13 cellular contexts compared by ENCODE assay signal in the genomic region with DNA sequence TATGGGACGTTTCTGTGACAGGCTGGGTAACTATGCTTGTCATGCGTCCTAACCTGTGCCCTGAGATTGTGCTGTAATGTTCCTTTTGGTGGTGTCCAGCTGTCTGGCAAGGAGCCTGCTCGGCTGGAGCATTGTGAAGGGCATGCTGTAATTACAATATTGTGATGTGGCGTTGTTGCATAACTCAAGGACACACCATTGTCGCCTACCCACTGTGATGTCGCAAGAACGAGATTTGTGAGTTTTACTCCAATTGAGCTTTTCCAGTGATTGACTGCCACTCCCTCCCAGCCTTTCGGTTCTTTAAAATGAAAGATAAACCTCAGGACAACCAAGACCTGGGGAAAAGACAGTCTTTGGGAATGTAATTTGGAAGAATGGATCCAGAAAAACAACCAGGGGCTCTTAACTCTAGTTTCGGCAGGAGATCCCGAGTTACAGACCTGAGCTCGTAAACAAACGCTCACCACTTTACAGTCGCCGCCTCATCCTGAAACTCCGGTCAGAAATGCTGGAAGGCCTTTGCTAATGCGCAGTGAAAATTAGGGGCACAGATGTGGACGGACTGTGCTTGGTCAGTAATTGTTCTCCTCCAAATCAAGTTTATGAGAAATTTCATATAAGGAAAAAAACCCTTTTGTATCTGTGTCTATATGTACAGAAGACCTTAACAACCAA. TPM values are rescaled to one million over a fixed set of nuclear protein-coding genes. Genes with fewer than 3 reads are reported as not detected.
DNase-seq lines count a peak whose midpoint lies in the region; ATAC-seq, FAIRE-seq and TF ChIP-seq lines count a peak whose summit lies in the region.
"Had no signal": no experiment of that assay in that cellular context is flagged by ENCODE, and none has a peak within 500 bp of the region (broad histone marks: within the 10 kb centered on the region; RNA-seq: fewer than 3 reads in every experiment).

No MANE protein-coding gene starts in this region.

- FAIRE-seq in A549 (lab: Jason Lieb, UNC): no peak

- no peaks in the 10 kb centered on the region for H3K36me3 Mint-ChIP-seq in mesothelial cell of epicardium
- H3K36me3 Mint-ChIP-seq: activated naive CD8-positive, alpha-beta T cell treated with anti-CD3 and anti-CD28 coated beads, Interleukin-2, amount 10 ng/mL, durations not matched to agents 7 days and 5 days had no signal

- H3K36me3 ChIP-seq in colonic mucosa: no peaks in the 10 kb centered on the region

- TF ChIP-seq RAD21 in A549 (conservative IDR thresholded peaks at IDR 0.05 in 1 of 2, IDR thresholded peaks at IDR 0.05 in 1 of 2): no peak

- H3K4me1 Mint-ChIP-seq in mesothelial cell of epicardium: peaks cover 49% of the 10 kb centered on the region
- H3K4me1 Mint-ChIP-seq: activated naive CD8-positive, alpha-beta T cell treated with anti-CD3 and anti-CD28 coated beads, Interleukin-2, amount 10 ng/mL, durations not matched to agents 7 days and 5 days had no signal

- H3K27me3 ChIP-seq in colonic mucosa: no peaks in the 10 kb centered on the region
- H3K27me3 ChIP-seq: tibial nerve had no signal

- H3K4me3 Mint-ChIP-seq in mesothelial cell of epicardium: peak overlapping the region; percentile 36
- H3K4me3 Mint-ChIP-seq: activated naive CD8-positive, alpha-beta T cell treated with anti-CD3 and anti-CD28 coated beads, Interleukin-2, amount 10 ng/mL, durations not matched to agents 7 days and 5 days had no signal

- DNase-seq in A549 (ENCODE audit: low read depth in 1 of 2, low spot score in 1 of 2): no peak
- DNase-seq in NB4 (ENCODE audit: low read depth): peak; percentile 90
- peak; percentile 86 for DNase-seq in colonic mucosa
- DNase-seq in mesothelial cell of epicardium (ENCODE audit: low spot score in 2 of 2, unreplicated experiment in 2 of 2): no peak
- no peak for DNase-seq in anterior cingulate cortex (lab: John Stamatoyannopoulos, UW)
- DNase-seq in effector CD8-positive, alpha-beta T cell (lab: John Stamatoyannopoulos, UW): no peak
- DNase-seq in GM19238 (ENCODE audit: insufficient read length, low spot score): no peak
- no peak for DNase-seq in stimulated activated CD4-positive, alpha-beta T cell treated with anti-CD3 and anti-CD28 coated beads, Interleukin-2, amount 100 ng/mL, for 24 hours
- DNase-seq: ACHN; activated naive CD8-positive, alpha-beta T cell treated with anti-CD3 and anti-CD28 coated beads, Interleukin-2, amount 10 ng/mL, durations not matched to agents 7 days and 5 days; NCI-H1436; T1000 had no signal

- no peak overlapping the region for H3K4me3 ChIP-seq in A549
- H3K4me3 ChIP-seq in NB4 (ENCODE audit: low read depth, low read length): peak overlapping the region; percentile 18
- no peak overlapping the region for H3K4me3 ChIP-seq in colonic mucosa
- H3K4me3 ChIP-seq: tibial nerve had no signal

- ATAC-seq in A549: no peak

- peak overlapping the region; percentile 83 for H3K27ac Mint-ChIP-seq in mesothelial cell of epicardium
- H3K27ac Mint-ChIP-seq: activated naive CD8-positive, alpha-beta T cell treated with anti-CD3 and anti-CD28 coated beads, Interleukin-2, amount 10 ng/mL, durations not matched to agents 7 days and 5 days had no signal

- no peak for TF ChIP-seq CTCF in A549 (IDR thresholded peaks at IDR 0.05)
- TF ChIP-seq CTCF in NB4 (IDR thresholded peaks at IDR 0.05; ENCODE audit: low read depth, low read length): no peak
- no peak for TF ChIP-seq CTCF in colonic mucosa (IDR thresholded peaks at IDR 0.05)
- no peak for TF ChIP-seq CTCF in mesothelial cell of epicardium (IDR thresholded peaks at IDR 0.05; ENCODE audit: unreplicated experiment)

- intact Hi-C loops in colonic mucosa (cut with DNase I): no loop called here

- H3K4me1 ChIP-seq in A549 (no peaks in the 10 kb centered on the region), colonic mucosa (peaks cover 8% of the 10 kb centered on the region)

- TF ChIP-seq EP300 in A549 (IDR thresholded peaks at IDR 0.05): no peak

- H3K9me3 Mint-ChIP-seq in mesothelial cell of epicardium: no peaks in the 10 kb centered on the region
- H3K9me3 Mint-ChIP-seq: activated naive CD8-positive, alpha-beta T cell treated with anti-CD3 and anti-CD28 coated beads, Interleukin-2, amount 10 ng/mL, durations not matched to agents 7 days and 5 days had no signal

- H3K27ac ChIP-seq in A549 (no peak overlapping the region), colonic mucosa (peak overlapping the region; percentile 84)

- H3K27me3 Mint-ChIP-seq in mesothelial cell of epicardium (ENCODE audit: low read depth): no peaks in the 10 kb centered on the region
- H3K27me3 Mint-ChIP-seq: activated naive CD8-positive, alpha-beta T cell treated with anti-CD3 and anti-CD28 coated beads, Interleukin-2, amount 10 ng/mL, durations not matched to agents 7 days and 5 days had no signal

- TF ChIP-seq POLR2A in A549 (IDR thresholded peaks at IDR 0.05; ENCODE audit: low read length): no peak
- no peak for TF ChIP-seq POLR2A in NB4 (IDR thresholded peaks at IDR 0.05; ENCODE audit: extremely low read depth, insufficient read length)

- no peak overlapping the region for H3K4me2 ChIP-seq in A549

- CTCF ChIA-PET in A549 (lab: Yijun Ruan, JAX): interaction anchor here (0.9 to 1.2 kb wide), 2 partner anchors 21 to 57 kb away, joined by 3 read pairs; no protein-coding TSS in a partner anchor

- H3K9ac ChIP-seq in colonic mucosa (ENCODE audit: low read depth in 2 of 2, low read length in 2 of 2): peak overlapping the region; percentile 33 to 61

- H3K9me3 ChIP-seq in A549: no peaks in the 10 kb centered on the region
- H3K9me3 ChIP-seq in colonic mucosa: no peaks in the 10 kb centered on the region
- H3K9me3 ChIP-seq: tibial nerve had no signal

- 87% methylated on average over 17 of the region's 17 CpGs for WGBS in A549 (ENCODE audit: missing lambda C conversion rate)

- POLR2A ChIA-PET in A549 (lab: Yijun Ruan, JAX): no interaction called here

TF ChIP-seq in A549, 52 proteins besides CTCF, POLR2A, EP300 and RAD21:
- TF ChIP-seq, protein P1, sequence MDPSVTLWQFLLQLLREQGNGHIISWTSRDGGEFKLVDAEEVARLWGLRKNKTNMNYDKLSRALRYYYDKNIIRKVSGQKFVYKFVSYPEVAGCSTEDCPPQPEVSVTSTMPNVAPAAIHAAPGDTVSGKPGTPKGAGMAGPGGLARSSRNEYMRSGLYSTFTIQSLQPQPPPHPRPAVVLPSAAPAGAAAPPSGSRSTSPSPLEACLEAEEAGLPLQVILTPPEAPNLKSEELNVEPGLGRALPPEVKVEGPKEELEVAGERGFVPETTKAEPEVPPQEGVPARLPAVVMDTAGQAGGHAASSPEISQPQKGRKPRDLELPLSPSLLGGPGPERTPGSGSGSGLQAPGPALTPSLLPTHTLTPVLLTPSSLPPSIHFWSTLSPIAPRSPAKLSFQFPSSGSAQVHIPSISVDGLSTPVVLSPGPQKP (IDR thresholded peaks at IDR 0.05; ENCODE audit: low read depth, low read length): no peak
- TF ChIP-seq CEBPB (IDR thresholded peaks at IDR 0.05) (peak; percentile 34 to 78; a peak in 2 of 4 replicates), POLR2AphosphoS2 (conservative IDR thresholded peaks at IDR 0.05; ENCODE audit: low read length) (no peak), RCOR1 (IDR thresholded peaks at IDR 0.05; ENCODE audit: low read depth, low read length) (no peak)

RNA-seq across cellular contexts. Expression of a gene that starts 1.3 kb away (rescaled TPM):
- polyA plus RNA-seq in A549 (2011; rRNA removed): not detected in 2 replicates
- polyA plus RNA-seq in A549 (2012; cell fraction: cytosol; rRNA removed): not detected in 2 replicates
- not detected in 2 replicates for polyA plus RNA-seq in A549 (2012; cell fraction: nucleus; rRNA removed)
- polyA plus RNA-seq in A549 (2017; fragmentation: RNase III; extraction: RNeasy Plus Mini Kit Qiagen cat#74134 plus additional on column Dnase treatment): not detected in 3 replicates
- polyA minus RNA-seq in A549 (2011; rRNA and poly(A)+ RNA removed): not detected in 2 replicates
- total RNA-seq in colonic mucosa: not detected
- 1.8 to 2.6 TPM (median 2.3 TPM) in 3 replicates for total RNA-seq in mesothelial cell of epicardium
- total RNA-seq: activated naive CD8-positive, alpha-beta T cell treated with anti-CD3 and anti-CD28 coated beads, Interleukin-2, amount 10 ng/mL, durations not matched to agents 7 days and 5 days; tibial nerve had no signal

Comparison
In these comparisons a context has a peak if more than half of its experiments do, and no peak if none do; other contexts are left out.
1. DNase-seq: peak in NB4 (single experiment) and colonic mucosa (single experiment); none in A549 (0 of 2), mesothelial cell of epicardium (0 of 2), anterior cingulate cortex (0 of 58), effector CD8-positive, alpha-beta T cell (single experiment), GM19238 (single experiment) and stimulated activated CD4-positive, alpha-beta T cell treated with anti-CD3 and anti-CD28 coated beads, Interleukin-2, amount 100 ng/mL, for 24 hours (0 of 2).